2 cellular contexts compared by ENCODE assay signal in the genomic region with DNA sequence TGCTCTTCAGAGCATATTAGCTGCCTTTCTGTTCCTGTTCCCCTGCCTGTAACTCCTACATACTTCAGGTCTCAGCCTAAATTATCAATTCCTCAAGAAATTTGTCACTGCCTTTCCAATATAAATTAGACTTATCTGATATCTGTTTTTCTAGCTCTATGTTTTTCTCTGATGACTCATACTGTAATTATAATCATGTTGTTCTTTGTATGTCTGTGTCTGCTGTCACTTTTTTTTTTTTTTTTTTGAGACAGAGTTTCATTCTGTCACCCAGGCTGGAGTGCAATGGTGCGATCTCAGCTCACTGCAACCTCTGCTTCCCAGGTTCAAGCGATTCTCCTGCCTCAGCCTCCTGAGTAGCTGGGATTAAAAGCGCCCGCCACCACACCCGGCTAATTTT. TPM values are rescaled to one million over a fixed set of nuclear protein-coding genes. Genes with fewer than 3 reads are reported as not detected.
"Had no signal": no experiment of that assay in that cellular context is flagged by ENCODE, and none has a peak within 500 bp of the region (broad histone marks: within the 10 kb centered on the region; RNA-seq: fewer than 3 reads in every experiment).

No MANE protein-coding gene starts in this region.

RNA-seq across cellular contexts. Expression of a gene that starts 27.6 kb away (rescaled TPM):
- total RNA-seq: OCI-LY7, SJCRH30 had no signal
